23 cellular contexts compared by ENCODE assay signal in the genomic region with DNA sequence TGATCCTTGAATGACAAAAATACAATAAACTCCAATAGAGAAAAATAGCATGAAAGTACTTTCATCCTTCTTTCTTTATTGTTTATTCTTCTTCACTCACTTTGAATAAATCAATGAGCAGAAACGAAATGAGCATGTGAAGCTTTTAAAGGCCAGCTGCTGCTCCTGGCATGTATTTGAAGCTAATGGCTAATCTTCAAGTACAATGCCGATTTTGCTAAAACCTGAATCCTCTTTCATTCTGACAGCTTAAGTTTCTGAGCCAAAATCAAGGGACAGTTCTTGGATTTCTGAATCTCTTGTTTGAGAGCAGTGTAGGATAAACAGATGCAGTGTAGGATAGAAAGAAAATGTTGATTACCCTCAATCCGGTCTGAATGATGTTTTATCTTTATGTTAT.
"Had no signal": no experiment of that assay in that cellular context is flagged by ENCODE, and none has a peak within 500 bp of the region (broad histone marks: within the 10 kb centered on the region; RNA-seq: fewer than 3 reads in every experiment).

No MANE protein-coding gene starts in this region.

- H3K4me1 ChIP-seq: adrenal gland, body of pancreas, heart left ventricle, right lobe of liver had no signal

- H3K9me3 ChIP-seq: adrenal gland, body of pancreas, heart left ventricle, neutrophil, right lobe of liver, thoracic aorta had no signal

- H3K27me3 ChIP-seq: adrenal gland, body of pancreas, dorsolateral prefrontal cortex, heart left ventricle, neutrophil, right lobe of liver had no signal

- DNase-seq: activated CD4-positive, alpha-beta T cell treated with anti-CD3 and anti-CD28 coated beads for 36 hours; activated CD4-positive, alpha-beta T cell treated with anti-CD3 and anti-CD28 coated beads, Interleukin-2, amount 50 U/mL, for 48 hours; activated CD4-positive, CD25-positive, alpha-beta regulatory T cell; activated CD8-positive, alpha-beta memory T cell treated with anti-CD3 and anti-CD28 coated beads, Interleukin-2, amount 50 U/mL, for 4 hours; activated effector memory CD4-positive, alpha-beta T cell treated with anti-CD3 and anti-CD28 coated beads, Interleukin-2, amount 50 U/mL, for 16 hours; activated naive CD4-positive, alpha-beta T cell treated with anti-CD3 and anti-CD28 coated beads for 36 hours; activated naive CD8-positive, alpha-beta T cell treated with anti-CD3 and anti-CD28 coated beads for 36 hours; activated T-cell treated with anti-CD3 and anti-CD28 coated beads, Interleukin-2, amount 50 U/mL, for 1 hour; adrenal gland; aorta; body of pancreas; effector memory CD4-positive, alpha-beta T cell; erythroblast; heart left ventricle; naive B cell; nephron progenitor cell; right lobe of liver; stimulated activated CD4-positive, alpha-beta T cell treated with anti-CD3 and anti-CD28 coated beads, Interleukin-4, amount 100 ng/mL, for 1 hour; trophoblast cell had no signal

- H3K36me3 ChIP-seq: adrenal gland, heart left ventricle, neutrophil, right lobe of liver, thoracic aorta had no signal

- H3K4me3 ChIP-seq: adrenal gland, body of pancreas, coronary artery, dorsolateral prefrontal cortex, heart left ventricle, right lobe of liver, thoracic aorta had no signal

- ATAC-seq: activated CD4-positive, alpha-beta T cell treated with anti-CD3 and anti-CD28 coated beads for 36 hours; body of pancreas; heart left ventricle; right lobe of liver had no signal

- H3K27ac ChIP-seq: adrenal gland, body of pancreas, coronary artery, dorsolateral prefrontal cortex, heart left ventricle, neutrophil, right lobe of liver, thoracic aorta had no signal
